In genomic region chr1:44632511-44633072, GRCh38 we compare ENCODE assay signal across 8 cellular contexts. TPM values are rescaled to one million over a fixed set of nuclear protein-coding genes. Genes with fewer than 3 reads are reported as not detected.
DNase-seq lines count a peak whose midpoint lies in the region; ATAC-seq and TF ChIP-seq lines count a peak whose summit lies in the region.

No MANE protein-coding gene starts in this region.

- H3K27ac ChIP-seq in iPS-18a (ENCODE audit: low read length) (peak overlapping the region; percentile 80), spleen (peak overlapping the region; percentile 91 to 98 (median 96))

- TF ChIP-seq POLR2A in spleen (IDR thresholded peaks at IDR 0.05), result no peak

- H3K4me3 Mint-ChIP-seq in CD14-positive monocyte, result peak overlapping the region; percentile 91 to 93
- H3K4me3 Mint-ChIP-seq in activated naive CD4-positive, alpha-beta T cell treated with anti-CD3 and anti-CD28 coated beads, Interleukin-2, amount 10 ng/mL, durations not matched to agents 7 days and 5 days, result peak overlapping the region; percentile 84

- peak overlapping the region; percentile 88 for H3K9ac ChIP-seq in iPS-18a (ENCODE audit: low read length)

- H3K4me1 ChIP-seq in iPS-18a (ENCODE audit: control insufficient read depth, low read depth, low read length) (peaks cover 14% of the 10 kb centered on the region), spleen (peaks cover 16 to 61% (median 36%) of the 10 kb centered on the region in 6 donors)

- H3K4me3 ChIP-seq in iPS-18a (ENCODE audit: low read length), result peak overlapping the region; percentile 91
- H3K4me3 ChIP-seq in spleen, result peak overlapping the region; percentile 68 to 97 (median 88)

- no peak for DNase-seq in CD14-positive monocyte (ENCODE audit: low spot score)
- peak; percentile 21 for DNase-seq in HT1080 (ENCODE audit: low read depth)
- DNase-seq in activated naive CD4-positive, alpha-beta T cell treated with anti-CD3 and anti-CD28 coated beads, Interleukin-2, amount 10 ng/mL, durations not matched to agents 7 days and 5 days, result no peak
- no peak for DNase-seq in spleen
- DNase-seq in central memory CD4-positive, alpha-beta T cell, result no peak

- H3K36me3 Mint-ChIP-seq in CD14-positive monocyte, result peaks cover 37 to 47% of the 10 kb centered on the region in 2 donors
- H3K36me3 Mint-ChIP-seq in activated naive CD4-positive, alpha-beta T cell treated with anti-CD3 and anti-CD28 coated beads, Interleukin-2, amount 10 ng/mL, durations not matched to agents 7 days and 5 days, result peaks cover 43% of the 10 kb centered on the region

- WGBS in spleen, 5 donors, result 9 to 36% (median 22%) methylated on average over 14 of the region's 14 CpGs

- H3K27me3 Mint-ChIP-seq in CD14-positive monocyte (ENCODE audit: low read depth in 3 of 3), result no peaks in the 10 kb centered on the region
- H3K27me3 Mint-ChIP-seq in activated naive CD4-positive, alpha-beta T cell treated with anti-CD3 and anti-CD28 coated beads, Interleukin-2, amount 10 ng/mL, durations not matched to agents 7 days and 5 days, result no peaks in the 10 kb centered on the region

- peaks cover 0 to 4% (median 0%) of the 10 kb centered on the region in 7 donors for H3K9me3 Mint-ChIP-seq in CD14-positive monocyte
- H3K9me3 Mint-ChIP-seq in activated naive CD4-positive, alpha-beta T cell treated with anti-CD3 and anti-CD28 coated beads, Interleukin-2, amount 10 ng/mL, durations not matched to agents 7 days and 5 days, result no peaks in the 10 kb centered on the region

- peak overlapping the region; percentile 91 to 97 (median 95) for H3K27ac Mint-ChIP-seq in CD14-positive monocyte
- H3K27ac Mint-ChIP-seq in activated naive CD4-positive, alpha-beta T cell treated with anti-CD3 and anti-CD28 coated beads, Interleukin-2, amount 10 ng/mL, durations not matched to agents 7 days and 5 days, result peak overlapping the region; percentile 97

- H3K4me1 Mint-ChIP-seq in CD14-positive monocyte, result peaks cover 31% of the 10 kb centered on the region
- peaks cover 41% of the 10 kb centered on the region for H3K4me1 Mint-ChIP-seq in activated naive CD4-positive, alpha-beta T cell treated with anti-CD3 and anti-CD28 coated beads, Interleukin-2, amount 10 ng/mL, durations not matched to agents 7 days and 5 days

- peaks cover 42% of the 10 kb centered on the region for H3K36me3 ChIP-seq in iPS-18a (ENCODE audit: control insufficient read depth, low read depth, low read length)
- H3K36me3 ChIP-seq in spleen, result peaks cover 0 to 50% (median 42%) of the 10 kb centered on the region in 6 donors

- ATAC-seq in GM21390 (IDR thresholded peaks at IDR 0.05; ENCODE audit: unreplicated experiment) (no peak), HG02763 (IDR thresholded peaks at IDR 0.05; ENCODE audit: unreplicated experiment) (no peak)

- H3K27me3 ChIP-seq in iPS-18a (ENCODE audit: control insufficient read depth, insufficient read depth, low read length) (no peaks in the 10 kb centered on the region), spleen (replicated peaks in 1 of 7) (no peaks in the 10 kb centered on the region)

- H3K9me3 ChIP-seq in iPS-18a (ENCODE audit: control insufficient read depth, low read depth, low read length) (no peaks in the 10 kb centered on the region), spleen (no peaks in the 10 kb centered on the region)

- no peak for TF ChIP-seq CTCF in CD14-positive monocyte (IDR thresholded peaks at IDR 0.05)
- TF ChIP-seq CTCF in spleen (IDR thresholded peaks at IDR 0.05 in 8 of 11, conservative IDR thresholded peaks at IDR 0.05 in 3 of 11), result no peak

- intact Hi-C loops in CD14-positive monocyte (cut with micrococcal nuclease), result loop anchor here in 1 of 2 donors (5.0 kb wide), 1 partner anchor 40 kb away; the partner anchor contains the start of genes ARMH1 and TMEM53
- intact Hi-C loops in spleen (cut with DNase I; ENCODE audit: low total_unique reads), result no loop called here

- CTCF ChIA-PET in activated naive CD4-positive, alpha-beta T cell treated with anti-CD3 and anti-CD28 coated beads, Interleukin-2, amount 10 ng/mL, durations not matched to agents 7 days and 5 days (lab: Charles Lee), result interaction anchor here (1.3 to 2.5 kb wide), 2 partner anchors 9 to 20 kb away, joined by 3 to 25 read pairs; no protein-coding TSS in a partner anchor

RNA-seq across cellular contexts. Expression of gene TMEM53, which starts 41.7 kb away (rescaled TPM):
- polyA plus RNA-seq in CD14-positive monocyte (1 to 10 TPM; 8.6 to 8.8 TPM), spleen (1 to 10 TPM; 4.9 to 5.7 (median 5.5) TPM)
- total RNA-seq in HT1080 (2014; rRNA removed; shearing (Covaris generic)), result 3.9 and 4.2 TPM in 2 replicates
- polyA plus RNA-seq in HT1080 (2015; cell fraction: cytosol; rRNA removed), result 6.2 and 11.0 TPM in 2 replicates
- polyA plus RNA-seq in HT1080 (2015; cell fraction: nucleus; rRNA removed), result 4.1 and 4.6 TPM in 2 replicates
- total RNA-seq in spleen, result 1 to 10 TPM; 4.3 to 7.5 (median 5.4) TPM

RNA-seq across cellular contexts. Expression of gene ARMH1, which starts 41.9 kb away (rescaled TPM):
- polyA plus RNA-seq in CD14-positive monocyte, result 10 to 100 TPM; 14.7 to 15.8 TPM
- total RNA-seq in HT1080 (2014; rRNA removed; shearing (Covaris generic)), result not detected in 2 replicates
- polyA plus RNA-seq in HT1080 (2015; cell fraction: cytosol; rRNA removed), result not detected in 2 replicates
- polyA plus RNA-seq in HT1080 (2015; cell fraction: nucleus; rRNA removed), result 0.35 and 0.93 TPM in 2 replicates
- total RNA-seq in spleen, result 10 to 100 TPM; 12.2 to 24.7 (median 16.2) TPM
- 10 to 100 TPM; 43.9 to 86.0 (median 77.4) TPM for polyA plus RNA-seq in spleen

Comparison
In these comparisons a context has a peak if more than half of its experiments do, and no peak if none do; other contexts are left out.
1. RNA of gene ARMH1, which starts 41.9 kb away (total RNA-seq): 12.2 to 24.7 TPM in spleen; not detected in HT1080; every median in the first group is over 10 times any median in the second.